In genomic region chr3:53250881-53251605, GRCh38 we compare ENCODE assay signal across 2 cellular contexts.
TF ChIP-seq lines count a peak whose summit lies in the region.

No MANE protein-coding gene starts in this region.

TF ChIP-seq in GM23338, 12 proteins besides CTCF, POLR2A, EP300 and RAD21:
- no peak for TF ChIP-seq CREB1 (CRISPR knock-in tag; IDR thresholded peaks at IDR 0.05; ENCODE audit: low read depth)
- no peak for TF ChIP-seq ZNF114 (CRISPR knock-in tag; IDR thresholded peaks at IDR 0.05)
- 0 out of 2 replicates have a peak, but pooled peaks have one; percentile 31 for TF ChIP-seq POLR2AphosphoS5 (IDR thresholded peaks at IDR 0.05; ENCODE audit: low read depth)
- TF ChIP-seq STAT1 (IDR thresholded peaks at IDR 0.05; ENCODE audit: unreplicated experiment) = no peak

TF ChIP-seq in endothelial cell of umbilical vein, 7 proteins besides CTCF, POLR2A, EP300 and RAD21:
- TF ChIP-seq GATA2 (IDR thresholded peaks at IDR 0.05; ENCODE audit: insufficient read depth, insufficient read length, low read depth, low read length) = no peak
- no peak for TF ChIP-seq FOS (IDR thresholded peaks at IDR 0.05; ENCODE audit: borderline replicate concordance, insufficient read depth, low read length)
- TF ChIP-seq MAX (IDR thresholded peaks at IDR 0.05; ENCODE audit: insufficient read depth, insufficient read length) = no peak
- TF ChIP-seq JUN (IDR thresholded peaks at IDR 0.05; ENCODE audit: borderline replicate concordance, insufficient read depth, insufficient read length, low read depth) = no peak
- no peak for TF ChIP-seq MYC (IDR thresholded peaks at IDR 0.05; ENCODE audit: low read depth, low read length)
- no peak for TF ChIP-seq EZH2 (IDR thresholded peaks at IDR 0.05; ENCODE audit: borderline replicate concordance, low read depth, low read length, severe bottlenecking)
- no peak for TF ChIP-seq POLR2AphosphoS5 (IDR thresholded peaks at IDR 0.05; ENCODE audit: insufficient read depth, low read depth, low read length)
TF ChIP-seq in endothelial cell of umbilical vein: peak in this region for 0.
